In the genomic region with DNA sequence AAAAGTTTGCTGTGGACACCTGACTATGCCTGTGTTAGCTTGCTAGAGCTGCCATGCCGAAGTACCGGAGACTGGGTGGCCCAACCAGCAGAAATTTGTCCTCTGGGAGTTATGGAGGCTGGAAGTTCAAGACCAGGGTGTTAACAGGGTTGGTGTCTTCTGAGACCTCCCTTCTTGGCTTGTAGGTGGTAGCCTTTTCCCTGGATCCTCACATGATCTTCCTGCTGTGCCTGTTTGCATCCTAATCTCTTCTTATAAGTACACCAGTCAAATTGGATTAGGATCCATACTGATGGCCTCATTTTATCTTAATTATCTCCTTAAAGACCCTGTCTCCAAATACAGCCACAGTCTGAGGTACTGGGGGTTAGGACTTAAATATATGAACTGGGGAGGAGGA, we compare ENCODE assay signal across 1 cellular context.
TF ChIP-seq lines count a peak whose summit lies in the region.

No MANE protein-coding gene starts in this region.

TF ChIP-seq in GM23338, 12 proteins besides CTCF, POLR2A, EP300 and RAD21 (continued from another document):
- TF ChIP-seq, protein P1, sequence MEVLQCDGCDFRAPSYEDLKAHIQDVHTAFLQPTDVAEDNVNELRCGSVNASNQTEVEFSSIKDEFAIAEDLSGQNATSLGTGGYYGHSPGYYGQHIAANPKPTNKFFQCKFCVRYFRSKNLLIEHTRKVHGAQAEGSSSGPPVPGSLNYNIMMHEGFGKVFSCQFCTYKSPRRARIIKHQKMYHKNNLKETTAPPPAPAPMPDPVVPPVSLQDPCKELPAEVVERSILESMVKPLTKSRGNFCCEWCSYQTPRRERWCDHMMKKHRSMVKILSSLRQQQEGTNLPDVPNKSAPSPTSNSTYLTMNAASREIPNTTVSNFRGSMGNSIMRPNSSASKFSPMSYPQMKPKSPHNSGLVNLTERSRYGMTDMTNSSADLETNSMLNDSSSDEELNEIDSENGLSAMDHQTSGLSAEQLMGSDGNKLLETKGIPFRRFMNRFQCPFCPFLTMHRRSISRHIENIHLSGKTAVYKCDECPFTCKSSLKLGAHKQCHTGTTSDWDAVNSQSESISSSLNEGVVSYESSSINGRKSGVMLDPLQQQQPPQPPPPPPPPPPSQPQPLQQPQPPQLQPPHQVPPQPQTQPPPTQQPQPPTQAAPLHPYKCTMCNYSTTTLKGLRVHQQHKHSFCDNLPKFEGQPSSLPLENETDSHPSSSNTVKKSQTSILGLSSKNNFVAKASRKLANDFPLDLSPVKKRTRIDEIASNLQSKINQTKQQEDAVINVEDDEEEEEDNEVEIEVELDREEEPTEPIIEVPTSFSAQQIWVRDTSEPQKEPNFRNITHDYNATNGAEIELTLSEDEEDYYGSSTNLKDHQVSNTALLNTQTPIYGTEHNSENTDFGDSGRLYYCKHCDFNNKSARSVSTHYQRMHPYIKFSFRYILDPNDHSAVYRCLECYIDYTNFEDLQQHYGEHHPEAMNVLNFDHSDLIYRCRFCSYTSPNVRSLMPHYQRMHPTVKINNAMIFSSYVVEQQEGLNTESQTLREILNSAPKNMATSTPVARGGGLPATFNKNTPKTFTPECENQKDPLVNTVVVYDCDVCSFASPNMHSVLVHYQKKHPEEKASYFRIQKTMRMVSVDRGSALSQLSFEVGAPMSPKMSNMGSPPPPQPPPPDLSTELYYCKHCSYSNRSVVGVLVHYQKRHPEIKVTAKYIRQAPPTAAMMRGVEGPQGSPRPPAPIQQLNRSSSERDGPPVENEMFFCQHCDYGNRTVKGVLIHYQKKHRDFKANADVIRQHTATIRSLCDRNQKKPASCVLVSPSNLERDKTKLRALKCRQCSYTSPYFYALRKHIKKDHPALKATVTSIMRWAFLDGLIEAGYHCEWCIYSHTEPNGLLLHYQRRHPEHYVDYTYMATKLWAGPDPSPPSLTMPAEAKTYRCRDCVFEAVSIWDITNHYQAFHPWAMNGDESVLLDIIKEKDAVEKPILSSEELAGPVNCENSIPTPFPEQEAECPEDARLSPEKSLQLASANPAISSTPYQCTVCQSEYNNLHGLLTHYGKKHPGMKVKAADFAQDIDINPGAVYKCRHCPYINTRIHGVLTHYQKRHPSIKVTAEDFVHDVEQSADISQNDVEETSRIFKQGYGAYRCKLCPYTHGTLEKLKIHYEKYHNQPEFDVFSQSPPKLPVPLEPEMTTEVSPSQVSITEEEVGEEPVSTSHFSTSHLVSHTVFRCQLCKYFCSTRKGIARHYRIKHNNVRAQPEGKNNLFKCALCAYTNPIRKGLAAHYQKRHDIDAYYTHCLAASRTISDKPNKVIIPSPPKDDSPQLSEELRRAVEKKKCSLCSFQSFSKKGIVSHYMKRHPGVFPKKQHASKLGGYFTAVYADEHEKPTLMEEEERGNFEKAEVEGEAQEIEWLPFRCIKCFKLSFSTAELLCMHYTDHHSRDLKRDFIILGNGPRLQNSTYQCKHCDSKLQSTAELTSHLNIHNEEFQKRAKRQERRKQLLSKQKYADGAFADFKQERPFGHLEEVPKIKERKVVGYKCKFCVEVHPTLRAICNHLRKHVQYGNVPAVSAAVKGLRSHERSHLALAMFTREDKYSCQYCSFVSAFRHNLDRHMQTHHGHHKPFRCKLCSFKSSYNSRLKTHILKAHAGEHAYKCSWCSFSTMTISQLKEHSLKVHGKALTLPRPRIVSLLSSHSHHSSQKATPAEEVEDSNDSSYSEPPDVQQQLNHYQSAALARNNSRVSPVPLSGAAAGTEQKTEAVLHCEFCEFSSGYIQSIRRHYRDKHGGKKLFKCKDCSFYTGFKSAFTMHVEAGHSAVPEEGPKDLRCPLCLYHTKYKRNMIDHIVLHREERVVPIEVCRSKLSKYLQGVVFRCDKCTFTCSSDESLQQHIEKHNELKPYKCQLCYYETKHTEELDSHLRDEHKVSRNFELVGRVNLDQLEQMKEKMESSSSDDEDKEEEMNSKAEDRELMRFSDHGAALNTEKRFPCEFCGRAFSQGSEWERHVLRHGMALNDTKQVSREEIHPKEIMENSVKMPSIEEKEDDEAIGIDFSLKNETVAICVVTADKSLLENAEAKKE (CRISPR knock-in tag; IDR thresholded peaks at IDR 0.05) = no peak
- no peak for TF ChIP-seq ETS1 (IDR thresholded peaks at IDR 0.05)
